1 cellular context compared by ENCODE assay signal in the genomic region with DNA sequence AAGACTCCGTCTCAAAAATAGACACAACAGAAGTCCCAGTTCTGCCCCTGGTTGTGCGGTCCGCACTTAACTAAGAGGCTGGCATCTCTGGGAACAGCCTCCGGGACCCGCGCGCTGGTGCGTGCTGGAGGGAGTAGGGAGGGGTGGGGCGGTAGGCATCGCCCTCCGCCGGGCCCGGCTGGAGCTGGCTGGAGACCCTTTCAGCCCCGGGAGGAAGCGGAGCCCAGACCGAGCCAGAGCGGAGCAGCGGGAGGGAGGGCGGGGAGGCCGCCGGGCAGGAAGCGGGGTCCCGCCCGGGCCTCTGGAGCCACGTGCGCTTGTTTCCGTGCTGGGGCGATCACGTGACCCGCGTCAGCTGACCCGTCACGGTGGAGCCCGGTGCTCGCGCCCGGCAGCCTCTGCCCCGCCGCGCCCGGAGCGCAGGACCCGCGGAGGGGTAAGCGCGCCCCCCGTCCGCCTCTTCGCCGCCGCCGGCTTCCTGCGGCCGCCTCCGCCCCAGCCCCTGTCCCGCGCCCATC.
TF ChIP-seq lines count a peak whose summit lies in the region.

TSS of gene WDR81 (plus strand) at position 354 of the 518 bp plus-strand sequence. CDS start 256 bp downstream, outside the sequence.

TF ChIP-seq in HepG2, 621 proteins besides CTCF, POLR2A, EP300 and RAD21 (continued from another document):
- TF ChIP-seq, protein P1, sequence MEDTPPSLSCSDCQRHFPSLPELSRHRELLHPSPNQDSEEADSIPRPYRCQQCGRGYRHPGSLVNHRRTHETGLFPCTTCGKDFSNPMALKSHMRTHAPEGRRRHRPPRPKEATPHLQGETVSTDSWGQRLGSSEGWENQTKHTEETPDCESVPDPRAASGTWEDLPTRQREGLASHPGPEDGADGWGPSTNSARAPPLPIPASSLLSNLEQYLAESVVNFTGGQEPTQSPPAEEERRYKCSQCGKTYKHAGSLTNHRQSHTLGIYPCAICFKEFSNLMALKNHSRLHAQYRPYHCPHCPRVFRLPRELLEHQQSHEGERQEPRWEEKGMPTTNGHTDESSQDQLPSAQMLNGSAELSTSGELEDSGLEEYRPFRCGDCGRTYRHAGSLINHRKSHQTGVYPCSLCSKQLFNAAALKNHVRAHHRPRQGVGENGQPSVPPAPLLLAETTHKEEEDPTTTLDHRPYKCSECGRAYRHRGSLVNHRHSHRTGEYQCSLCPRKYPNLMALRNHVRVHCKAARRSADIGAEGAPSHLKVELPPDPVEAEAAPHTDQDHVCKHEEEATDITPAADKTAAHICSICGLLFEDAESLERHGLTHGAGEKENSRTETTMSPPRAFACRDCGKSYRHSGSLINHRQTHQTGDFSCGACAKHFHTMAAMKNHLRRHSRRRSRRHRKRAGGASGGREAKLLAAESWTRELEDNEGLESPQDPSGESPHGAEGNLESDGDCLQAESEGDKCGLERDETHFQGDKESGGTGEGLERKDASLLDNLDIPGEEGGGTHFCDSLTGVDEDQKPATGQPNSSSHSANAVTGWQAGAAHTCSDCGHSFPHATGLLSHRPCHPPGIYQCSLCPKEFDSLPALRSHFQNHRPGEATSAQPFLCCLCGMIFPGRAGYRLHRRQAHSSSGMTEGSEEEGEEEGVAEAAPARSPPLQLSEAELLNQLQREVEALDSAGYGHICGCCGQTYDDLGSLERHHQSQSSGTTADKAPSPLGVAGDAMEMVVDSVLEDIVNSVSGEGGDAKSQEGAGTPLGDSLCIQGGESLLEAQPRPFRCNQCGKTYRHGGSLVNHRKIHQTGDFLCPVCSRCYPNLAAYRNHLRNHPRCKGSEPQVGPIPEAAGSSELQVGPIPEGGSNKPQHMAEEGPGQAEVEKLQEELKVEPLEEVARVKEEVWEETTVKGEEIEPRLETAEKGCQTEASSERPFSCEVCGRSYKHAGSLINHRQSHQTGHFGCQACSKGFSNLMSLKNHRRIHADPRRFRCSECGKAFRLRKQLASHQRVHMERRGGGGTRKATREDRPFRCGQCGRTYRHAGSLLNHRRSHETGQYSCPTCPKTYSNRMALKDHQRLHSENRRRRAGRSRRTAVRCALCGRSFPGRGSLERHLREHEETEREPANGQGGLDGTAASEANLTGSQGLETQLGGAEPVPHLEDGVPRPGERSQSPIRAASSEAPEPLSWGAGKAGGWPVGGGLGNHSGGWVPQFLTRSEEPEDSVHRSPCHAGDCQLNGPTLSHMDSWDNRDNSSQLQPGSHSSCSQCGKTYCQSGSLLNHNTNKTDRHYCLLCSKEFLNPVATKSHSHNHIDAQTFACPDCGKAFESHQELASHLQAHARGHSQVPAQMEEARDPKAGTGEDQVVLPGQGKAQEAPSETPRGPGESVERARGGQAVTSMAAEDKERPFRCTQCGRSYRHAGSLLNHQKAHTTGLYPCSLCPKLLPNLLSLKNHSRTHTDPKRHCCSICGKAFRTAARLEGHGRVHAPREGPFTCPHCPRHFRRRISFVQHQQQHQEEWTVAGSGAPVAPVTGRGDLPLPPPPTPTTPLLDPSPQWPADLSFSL (CRISPR knock-in tag; IDR thresholded peaks at IDR 0.05): no peak
- TF ChIP-seq ZNF143 (CRISPR knock-in tag; IDR thresholded peaks at IDR 0.05): 0 out of 2 replicates have a peak, but pooled peaks have one; percentile 27
- peak; percentile 39; the same call in 1 of the 2 replicates for TF ChIP-seq POLR2G (IDR thresholded peaks at IDR 0.05; ENCODE audit: low read depth, low read length)
- peak; percentile 10; the same call in 1 of the 2 replicates for TF ChIP-seq ZNF547 (CRISPR knock-in tag; IDR thresholded peaks at IDR 0.05)
- no peak; the same call in 1 of the 2 replicates for TF ChIP-seq HOXA3 (CRISPR knock-in tag; IDR thresholded peaks at IDR 0.05)
- TF ChIP-seq SIN3A (IDR thresholded peaks at IDR 0.05; ENCODE audit: borderline replicate concordance, low read depth, low read length): peak; percentile 96
- TF ChIP-seq MXD3 (CRISPR knock-in tag; IDR thresholded peaks at IDR 0.05): peak; percentile 81
- TF ChIP-seq ZNF510 (CRISPR knock-in tag; IDR thresholded peaks at IDR 0.05; ENCODE audit: low read depth): 0 out of 2 replicates have a peak, but pooled peaks have one; percentile 36
- no peak for TF ChIP-seq TRIM24 (CRISPR knock-in tag; IDR thresholded peaks at IDR 0.05)
- peak; percentile 62 for TF ChIP-seq ZMYM4 (CRISPR knock-in tag; IDR thresholded peaks at IDR 0.05)
- TF ChIP-seq CBX1 (IDR thresholded peaks at IDR 0.05; ENCODE audit: low read depth): peak; percentile 75
- no peak for TF ChIP-seq ZNF33A (CRISPR knock-in tag; IDR thresholded peaks at IDR 0.05; ENCODE audit: borderline replicate concordance)
- peak; percentile 37; the same call in 1 of the 2 replicates for TF ChIP-seq MED13 (CRISPR knock-in tag; IDR thresholded peaks at IDR 0.05)
- no peak for TF ChIP-seq ZBTB20 (CRISPR knock-in tag; IDR thresholded peaks at IDR 0.05; ENCODE audit: borderline replicate concordance, low read depth)
- peak; percentile 51; the same call in 1 of the 2 replicates for TF ChIP-seq ZNF563 (CRISPR knock-in tag; IDR thresholded peaks at IDR 0.05)
- peak; percentile 25; the same call in 1 of the 2 replicates for TF ChIP-seq TARDBP (CRISPR knock-in tag; IDR thresholded peaks at IDR 0.05)
- TF ChIP-seq PRDM4 (CRISPR knock-in tag; IDR thresholded peaks at IDR 0.05; ENCODE audit: borderline replicate concordance): no peak
- TF ChIP-seq GATAD1 (CRISPR knock-in tag; IDR thresholded peaks at IDR 0.05): peak; percentile 91
- TF ChIP-seq, protein P2, sequence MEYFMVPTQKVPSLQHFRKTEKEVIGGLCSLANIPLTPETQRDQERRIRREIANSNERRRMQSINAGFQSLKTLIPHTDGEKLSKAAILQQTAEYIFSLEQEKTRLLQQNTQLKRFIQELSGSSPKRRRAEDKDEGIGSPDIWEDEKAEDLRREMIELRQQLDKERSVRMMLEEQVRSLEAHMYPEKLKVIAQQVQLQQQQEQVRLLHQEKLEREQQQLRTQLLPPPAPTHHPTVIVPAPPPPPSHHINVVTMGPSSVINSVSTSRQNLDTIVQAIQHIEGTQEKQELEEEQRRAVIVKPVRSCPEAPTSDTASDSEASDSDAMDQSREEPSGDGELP (IDR thresholded peaks at IDR 0.05; ENCODE audit: borderline replicate concordance, low read depth): peak; percentile 88; the same call in 1 of the 2 replicates
- no peak for TF ChIP-seq POLR2AphosphoS2 (IDR thresholded peaks at IDR 0.05; ENCODE audit: low read depth, low read length)
- TF ChIP-seq GFI1 (CRISPR knock-in tag; IDR thresholded peaks at IDR 0.05; ENCODE audit: borderline replicate concordance): peak; percentile 66; the same call in 1 of the 2 replicates
- TF ChIP-seq ZZZ3 (CRISPR knock-in tag; IDR thresholded peaks at IDR 0.05; ENCODE audit: borderline replicate concordance): 0 out of 2 replicates have a peak, but pooled peaks have one; percentile 44
- TF ChIP-seq NONO (IDR thresholded peaks at IDR 0.05): no peak
- peak; percentile 10; the same call in 1 of the 2 replicates for TF ChIP-seq NONO (CRISPR knock-in tag; conservative IDR thresholded peaks at IDR 0.05)
- peak; percentile 77; the same call in 1 of the 2 replicates for TF ChIP-seq THAP11 (CRISPR knock-in tag; IDR thresholded peaks at IDR 0.05)
